ENCODE assay signal across 8 cellular contexts in the genomic region with DNA sequence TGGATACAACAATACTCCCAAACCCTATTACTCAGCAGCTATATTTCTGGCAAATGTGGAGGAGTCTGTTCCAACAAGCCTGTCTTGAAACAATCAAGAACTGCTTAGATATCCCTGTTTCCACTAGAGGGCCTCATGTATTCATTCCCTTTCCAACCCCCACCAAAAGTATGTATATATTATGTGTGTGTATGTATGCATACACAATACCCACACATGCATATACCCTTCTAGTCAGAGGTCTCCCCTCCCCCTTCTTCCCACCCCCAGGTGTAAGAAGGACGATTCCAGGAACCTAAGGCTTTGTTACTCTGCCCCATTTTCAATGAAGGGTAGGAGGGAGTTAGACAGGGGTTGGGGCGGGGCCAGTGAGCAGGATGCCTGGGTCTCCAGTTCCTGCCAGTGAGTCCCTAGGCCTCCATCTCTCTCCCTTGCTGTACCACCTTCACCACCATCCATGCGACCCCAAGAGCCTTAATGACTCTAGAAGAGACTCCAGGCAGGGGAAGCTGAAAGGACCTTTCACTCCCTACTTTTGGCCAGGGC. TPM values are rescaled to one million over a fixed set of nuclear protein-coding genes. Genes with fewer than 3 reads are reported as not detected.
DNase-seq lines count a peak whose midpoint lies in the region; ATAC-seq and TF ChIP-seq lines count a peak whose summit lies in the region.

A gene (plus strand): TSS at position 392 of the 546 bp plus-strand sequence. CDS start 5,342 bp downstream, outside the sequence.

- peak within 1 kb of the TSS; percentile 98 for H3K27ac Mint-ChIP-seq in activated B cell treated with CpG ODN at 0.5 μM for 24 hours
- H3K27ac Mint-ChIP-seq in central memory CD8-positive, alpha-beta T cell (ENCODE audit: low read depth), result peak within 1 kb of the TSS; percentile 99

- H3K27me3 Mint-ChIP-seq in activated B cell treated with CpG ODN at 0.5 μM for 24 hours, result no peaks in the 10 kb centered on the region
- H3K27me3 Mint-ChIP-seq in central memory CD8-positive, alpha-beta T cell, result no peaks in the 10 kb centered on the region

- DNase-seq in AG08396 (ENCODE audit: low spot score), result peak; percentile 76
- peak; percentile 58 for DNase-seq in NCI-H2196 (lab: John Stamatoyannopoulos, UW; ENCODE audit: unreplicated experiment)
- peak; percentile 32 for DNase-seq in activated B cell treated with CpG ODN at 0.5 μM for 24 hours
- DNase-seq in central memory CD8-positive, alpha-beta T cell (ENCODE audit: low spot score in 2 of 2), result peak in 1 of 2 donors; percentile 28
- peak; percentile 67 to 76 for DNase-seq in left colon
- peak; percentile 87 for DNase-seq in stimulated activated CD4-positive, alpha-beta T cell treated with anti-CD3 and anti-CD28 coated beads, Interleukin-1b, Interleukin-23, amount 100 ng/mL, for 48 hours

- TF ChIP-seq CTCF in activated B cell treated with CpG ODN at 0.5 μM for 24 hours (IDR thresholded peaks at IDR 0.05), result no peak

- ATAC-seq in GM18909 (IDR thresholded peaks at IDR 0.05; ENCODE audit: poor library complexity, unreplicated experiment), result peak; percentile 13
- ATAC-seq in activated B cell treated with CpG ODN at 0.5 μM for 24 hours (ENCODE audit: low read depth), result no peak
- no peak for ATAC-seq in central memory CD8-positive, alpha-beta T cell (replicated peaks; ENCODE audit: extremely low read depth, poor library complexity, severe bottlenecking)
- ATAC-seq in left colon, result peak; percentile 30
- ATAC-seq in GM18861 (IDR thresholded peaks at IDR 0.05; ENCODE audit: unreplicated experiment), result no peak

- peaks cover 73% of the 10 kb centered on the region for H3K4me1 Mint-ChIP-seq in activated B cell treated with CpG ODN at 0.5 μM for 24 hours
- peaks cover 81% of the 10 kb centered on the region for H3K4me1 Mint-ChIP-seq in central memory CD8-positive, alpha-beta T cell

- peaks cover 38% of the 10 kb centered on the region for H3K36me3 Mint-ChIP-seq in activated B cell treated with CpG ODN at 0.5 μM for 24 hours (ENCODE audit: low read depth)
- H3K36me3 Mint-ChIP-seq in central memory CD8-positive, alpha-beta T cell (ENCODE audit: insufficient read depth), result peaks cover 52% of the 10 kb centered on the region

- CTCF ChIA-PET in activated B cell treated with CpG ODN at 0.5 μM for 24 hours (lab: Charles Lee), result interaction anchor here (0.6 to 5.7 kb wide), 6 partner anchors 9 to 193 kb away, joined by 3 to 33 read pairs (median 3); a partner anchor contains a TSS

- POLR2A ChIA-PET in activated B cell treated with CpG ODN at 0.5 μM for 24 hours (lab: Charles Lee), result interaction anchor here (0.6 to 6.8 kb wide), 10 partner anchors 9 to 414 kb away, joined by 3 to 69 read pairs (median 8); a partner anchor contains a TSS

- intact Hi-C loops in activated B cell treated with CpG ODN at 0.5 μM for 24 hours (cut with micrococcal nuclease) (loop anchor here (1.0 to 2.0 kb wide), 2 partner anchors 42 to 76 kb away; no protein-coding TSS in a partner anchor), left colon (cut with DNase I, micrococcal nuclease) (loop anchor here in 1 of 2 donors (5.0 kb wide), 1 partner anchor 41 kb away; a partner anchor contains a TSS)

- H3K9me3 Mint-ChIP-seq in activated B cell treated with CpG ODN at 0.5 μM for 24 hours, result no peaks in the 10 kb centered on the region
- H3K9me3 Mint-ChIP-seq in central memory CD8-positive, alpha-beta T cell, result no peaks in the 10 kb centered on the region

- H3K4me3 Mint-ChIP-seq in activated B cell treated with CpG ODN at 0.5 μM for 24 hours, result peak within 1 kb of the TSS; percentile 92
- peak within 1 kb of the TSS; percentile 99 for H3K4me3 Mint-ChIP-seq in central memory CD8-positive, alpha-beta T cell

RNA-seq across cellular contexts. Expression of the gene that starts here (rescaled TPM):
- total RNA-seq in activated B cell treated with CpG ODN at 0.5 μM for 24 hours, result 86.8 and 95.9 TPM in 2 replicates
- 100 to 1,000 TPM; 108 to 114 TPM for total RNA-seq in left colon

Comparison
In these comparisons a context has a peak if more than half of its experiments do, and no peak if none do; other contexts are left out.
1. ATAC-seq: peak in GM18909 (single experiment) and left colon (single experiment); none in activated B cell treated with CpG ODN at 0.5 μM for 24 hours (single experiment), central memory CD8-positive, alpha-beta T cell (single experiment) and GM18861 (single experiment).